ENCODE assay signal across 11 cellular contexts in genomic region chr4:786861-787300, GRCh38. TPM values are rescaled to one million over a fixed set of nuclear protein-coding genes. Genes with fewer than 3 reads are reported as not detected.
DNase-seq lines count a peak whose midpoint lies in the region; ATAC-seq, FAIRE-seq and TF ChIP-seq lines count a peak whose summit lies in the region.
"Had no signal": no experiment of that assay in that cellular context is flagged by ENCODE, and none has a peak within 500 bp of the region (broad histone marks: within the 10 kb centered on the region; RNA-seq: fewer than 3 reads in every experiment).

No MANE protein-coding gene starts in this region.

- no peaks in the 10 kb centered on the region for H3K9me3 ChIP-seq in spleen
- H3K9me3 ChIP-seq: BLaER1 had no signal

- DNase-seq in D341Med (ENCODE audit: low spot score) (peak; percentile 22), bronchial epithelial cell (ENCODE audit: low read depth) (no peak), left kidney (ENCODE audit: low read depth, low spot score) (peak; percentile 68), spleen (peak; percentile 85), activated T-cell treated with anti-CD3 and anti-CD28 coated beads for 4 hours (no peak), NCI-H526 treated with DMSO at 0.1 percent for 48 hours (lab: John Stamatoyannopoulos, UW) (no peak)
- DNase-seq in stimulated activated CD4-positive, alpha-beta T cell treated with anti-CD3 and anti-CD28 coated beads, Interleukin-2, amount 100 ng/mL, for 48 hours: no peak
- DNase-seq: PC-9; stimulated activated CD4-positive, alpha-beta T cell treated with anti-CD3 and anti-CD28 coated beads, Interleukin-12 subunit alpha, Interleukin-12 subunit beta, amount 100 ng/mL, for 4 hours had no signal

- FAIRE-seq in bronchial epithelial cell (lab: Jason Lieb, UNC): no peak

- H3K27ac ChIP-seq in spleen: peak overlapping the region in 7 of 8 donors; percentile 70 to 83 (median 79)
- H3K27ac ChIP-seq: BLaER1, PC-9 had no signal

- ATAC-seq in GM21723 (IDR thresholded peaks at IDR 0.05; ENCODE audit: unreplicated experiment): no peak

- intact Hi-C loops in spleen (cut with DNase I; ENCODE audit: low total_unique reads): no loop called here

- H3K4me3 ChIP-seq in bronchial epithelial cell (ENCODE audit: low read depth, low read length): no peak overlapping the region
- H3K4me3 ChIP-seq in spleen: peak overlapping the region in 7 of 8 donors; percentile 33 to 68 (median 38)
- H3K4me3 ChIP-seq: BLaER1, PC-9 had no signal

- peaks cover 10 to 81% (median 58%) of the 10 kb centered on the region in 6 donors for H3K4me1 ChIP-seq in spleen

- 13 to 60% (median 24%) methylated on average over 1 to 16 of the region's 16 CpGs for WGBS in spleen, 5 donors

- TF ChIP-seq POLR2A in spleen (IDR thresholded peaks at IDR 0.05): no peak

- H3K36me3 ChIP-seq in bronchial epithelial cell (ENCODE audit: control insufficient read depth, insufficient read depth, low read length): no peaks in the 10 kb centered on the region
- H3K36me3 ChIP-seq in spleen: no peaks in the 10 kb centered on the region
- H3K36me3 ChIP-seq: BLaER1 had no signal

- TF ChIP-seq CTCF in bronchial epithelial cell (IDR thresholded peaks at IDR 0.05; ENCODE audit: insufficient read depth, low read length, severe bottlenecking) (peak; percentile 23), spleen (IDR thresholded peaks at IDR 0.05 in 8 of 11, conservative IDR thresholded peaks at IDR 0.05 in 3 of 11) (peak in 10 of 11 experiments; percentile 34 to 67 (median 58))

- H3K27me3 ChIP-seq in bronchial epithelial cell (ENCODE audit: control insufficient read depth, insufficient read depth, low read length): peaks cover 6% of the 10 kb centered on the region
- H3K27me3 ChIP-seq in spleen (replicated peaks in 1 of 7): peaks cover 8 to 78% (median 38%) of the 10 kb centered on the region in 7 donors

RNA-seq across cellular contexts. Expression of gene CPLX1, which starts 39.0 kb away (rescaled TPM):
- total RNA-seq in bronchial epithelial cell (not detected in 2 replicates), spleen (10 to 100 TPM in 4 of 7 donors, 1 to 10 TPM in 3; 1.3 to 20.7 (median 12.4) TPM)
- 10 to 100 TPM in 2 of 3 donors, 1 to 10 TPM in 1; 5.1 to 12.3 (median 10.7) TPM for polyA plus RNA-seq in spleen

Comparison
In these comparisons a context has a peak if more than half of its experiments do, and no peak if none do; other contexts are left out.
1. DNase-seq: peak in D341Med (single experiment), left kidney (single experiment) and spleen (single experiment); none in bronchial epithelial cell (single experiment), activated T-cell treated with anti-CD3 and anti-CD28 coated beads for 4 hours (single experiment), stimulated activated CD4-positive, alpha-beta T cell treated with anti-CD3 and anti-CD28 coated beads, Interleukin-2, amount 100 ng/mL, for 48 hours (0 of 2) and NCI-H526 treated with DMSO at 0.1 percent for 48 hours (single experiment).